17 cellular contexts compared by ENCODE assay signal in genomic region chr2:196214156-196214555, GRCh38.
"Had no signal": no experiment of that assay in that cellular context is flagged by ENCODE, and none has a peak within 500 bp of the region (broad histone marks: within the 10 kb centered on the region; RNA-seq: fewer than 3 reads in every experiment).

No MANE protein-coding gene starts in this region.

- H3K9ac ChIP-seq: neural progenitor cell had no signal

- H3K9me3 ChIP-seq: gastrocnemius medialis, heart left ventricle, pancreas, thyroid gland had no signal

- H3K4me3 Mint-ChIP-seq: activated CD4-positive, alpha-beta memory T cell treated with anti-CD3 and anti-CD28 coated beads, Interleukin-2, amount 10 ng/mL, durations not matched to agents 7 days and 5 days; neural progenitor cell; stimulated activated naive B cell treated with anti-CD40 and anti-IgM and Interleukin-4, amounts not matched to agents 10 μg/mL and 1 μg/mL and 100 μg/mL, for 72 hours; T-helper 1 cell treated with Interleukin-12 subunit alpha and Interleukin-12 subunit beta and Interleukin-4 antibody, amounts not matched to agents 30 μg/mL and 1 μg/mL, for 36 hours had no signal

- H2AFZ ChIP-seq: neural progenitor cell had no signal

- H3K4me3 ChIP-seq: dorsolateral prefrontal cortex, gastrocnemius medialis, heart left ventricle, neural progenitor cell, pancreas, thyroid gland had no signal

- H3K27me3 Mint-ChIP-seq: activated CD4-positive, alpha-beta memory T cell treated with anti-CD3 and anti-CD28 coated beads, Interleukin-2, amount 10 ng/mL, durations not matched to agents 7 days and 5 days; stimulated activated naive B cell treated with anti-CD40 and anti-IgM and Interleukin-4, amounts not matched to agents 10 μg/mL and 1 μg/mL and 100 μg/mL, for 72 hours had no signal

- H3K27me3 ChIP-seq: dorsolateral prefrontal cortex, gastrocnemius medialis, heart left ventricle, neural progenitor cell, pancreas, thyroid gland had no signal

- H3K36me3 ChIP-seq: gastrocnemius medialis, neural progenitor cell, pancreas, thyroid gland had no signal

- FAIRE-seq: astrocyte, bronchial epithelial cell, pancreas had no signal

- ATAC-seq: activated T-cell treated with anti-CD3 and anti-CD28 coated beads, Interleukin-2, amount 50 U/mL, for 72 hours; gastrocnemius medialis; heart left ventricle; pancreas; stimulated activated naive B cell treated with anti-CD40 and anti-IgM and Interleukin-4, amounts not matched to agents 10 μg/mL and 1 μg/mL and 100 μg/mL, for 72 hours had no signal

- DNase-seq: activated CD4-positive, alpha-beta memory T cell treated with anti-CD3 and anti-CD28 coated beads, Interleukin-2, amount 10 ng/mL, durations not matched to agents 7 days and 5 days; activated CD4-positive, alpha-beta T cell treated with anti-CD3 and anti-CD28 coated beads for 4 hours; activated CD8-positive, alpha-beta memory T cell treated with anti-CD3 and anti-CD28 coated beads, Interleukin-2, amount 50 U/mL, for 4 hours; activated gamma-delta T cell; activated T-cell treated with anti-CD3 and anti-CD28 coated beads, Interleukin-2, amount 50 U/mL, for 72 hours; dorsolateral prefrontal cortex; erythroblast; gastrocnemius medialis; heart left ventricle; pancreas; stimulated activated CD4-positive, alpha-beta T cell treated with anti-CD3 and anti-CD28 coated beads, Interleukin-2, amount 100 ng/mL, for 48 hours; stimulated activated naive B cell treated with anti-CD40 and anti-IgM and Interleukin-4, amounts not matched to agents 10 μg/mL and 1 μg/mL and 100 μg/mL, for 72 hours; thyroid gland had no signal

- H3K27ac Mint-ChIP-seq: activated CD4-positive, alpha-beta memory T cell treated with anti-CD3 and anti-CD28 coated beads, Interleukin-2, amount 10 ng/mL, durations not matched to agents 7 days and 5 days; neural progenitor cell; T-helper 1 cell treated with Interleukin-12 subunit alpha and Interleukin-12 subunit beta and Interleukin-4 antibody, amounts not matched to agents 30 μg/mL and 1 μg/mL, for 36 hours had no signal

- H3K4me1 ChIP-seq: gastrocnemius medialis, neural progenitor cell, thyroid gland had no signal

- H3K27ac ChIP-seq: dorsolateral prefrontal cortex, gastrocnemius medialis, neural progenitor cell, pancreas, thyroid gland had no signal

- H3K4me2 ChIP-seq: neural progenitor cell had no signal
